In genomic region chr15:80418892-80419537, GRCh38 we compare ENCODE assay signal across 8 cellular contexts. TPM values are rescaled to one million over a fixed set of nuclear protein-coding genes. Genes with fewer than 3 reads are reported as not detected.
A peak's percentile ranks its signal among the peaks of the same experiment; 100 is the strongest.
DNase-seq lines count a peak whose midpoint lies in the region; ATAC-seq and TF ChIP-seq lines count a peak whose summit lies in the region.

No MANE protein-coding gene starts in this region.

- 49 to 61% (median 55%) methylated on average over 8 to 10 of the region's 10 CpGs for whole genome bisulfite sequencing in heart left ventricle, 4 donors
- WGBS in lung, 2 donors, result 57% methylated on average over 10 of the region's 10 CpGs

- H3K27me3 Mint-ChIP-seq in effector memory CD8-positive, alpha-beta T cell, result peaks cover 37 to 47% of the 10 kb centered on the region in 2 donors

- H3K9me3 Mint-ChIP-seq in effector memory CD8-positive, alpha-beta T cell, result no peaks in the 10 kb centered on the region

- intact Hi-C loops in heart left ventricle (cut with DNase I) (no loop called here), Right ventricle myocardium inferior (cut with DNase I) (no loop called here)

- TF ChIP-seq POLR2A in heart left ventricle (IDR thresholded peaks at IDR 0.05), result no peak

- no peaks in the 10 kb centered on the region for H3K4me1 ChIP-seq in heart left ventricle
- H3K4me1 ChIP-seq in lung (ENCODE audit: control insufficient read depth in 2 of 2, insufficient read depth in 2 of 2, low read length in 2 of 2), result peaks cover 0 to 4% of the 10 kb centered on the region in 2 donors

- H3K27me3 ChIP-seq in heart left ventricle (no peaks in the 10 kb centered on the region), lung (ENCODE audit: control insufficient read depth, insufficient read depth) (no peaks in the 10 kb centered on the region)

- ATAC-seq in heart left ventricle (no peak), Right ventricle myocardium inferior (no peak), lung (ENCODE audit: insufficient read depth, low FRiP score) (peak; percentile 19), GM21619 (IDR thresholded peaks at IDR 0.05; ENCODE audit: unreplicated experiment) (no peak)
- no peak for ATAC-seq in effector memory CD8-positive, alpha-beta T cell (replicated peaks)

- no peak for DNase-seq in heart left ventricle
- DNase-seq in Right ventricle myocardium inferior (ENCODE audit: missing footprints), result no peak
- peak; percentile 57 for DNase-seq in NCI-H2171 treated with DMSO at 0.1 percent for 48 hours (lab: John Stamatoyannopoulos, UW)
- peak in 11 of 61 donors; percentile 12 to 59 (median 22) for DNase-seq in caudate nucleus (lab: John Stamatoyannopoulos, UW)
- DNase-seq in lung (ENCODE audit: low spot score), result no peak
- DNase-seq in effector memory CD8-positive, alpha-beta T cell, result no peak
- DNase-seq in HK-2 (ENCODE audit: unreplicated experiment), result no peak

- H3K9me3 ChIP-seq in heart left ventricle (no peaks in the 10 kb centered on the region), lung (ENCODE audit: control insufficient read depth in 2 of 2, insufficient read depth in 1 of 2, low read length in 1 of 2) (no peaks in the 10 kb centered on the region)

- no peaks in the 10 kb centered on the region for H3K36me3 Mint-ChIP-seq in effector memory CD8-positive, alpha-beta T cell (ENCODE audit: insufficient read depth)

- no peaks in the 10 kb centered on the region for H3K36me3 ChIP-seq in heart left ventricle
- H3K36me3 ChIP-seq in lung (ENCODE audit: control insufficient read depth in 2 of 2, insufficient read depth in 2 of 2, low read length in 2 of 2), result no peaks in the 10 kb centered on the region

- no peak overlapping the region for H3K27ac Mint-ChIP-seq in effector memory CD8-positive, alpha-beta T cell

- TF ChIP-seq CTCF in heart left ventricle (IDR thresholded peaks at IDR 0.05) (peak; percentile 22 to 57 (median 40)), lung (IDR thresholded peaks at IDR 0.05; ENCODE audit: control extremely low read depth, extremely low read depth) (peak; percentile 28)

- no peak overlapping the region for H3K27ac ChIP-seq in heart left ventricle
- peak overlapping the region; percentile 2 for H3K27ac ChIP-seq in caudate nucleus (ENCODE audit: low read depth, low read length)
- no peak overlapping the region for H3K27ac ChIP-seq in lung (ENCODE audit: low read depth in 1 of 2, low read length in 1 of 2)

- no peaks in the 10 kb centered on the region for H3K4me1 Mint-ChIP-seq in effector memory CD8-positive, alpha-beta T cell (ENCODE audit: low read depth in 2 of 2)

- H3K4me3 Mint-ChIP-seq in effector memory CD8-positive, alpha-beta T cell, result no peak overlapping the region

- H3K4me3 ChIP-seq in heart left ventricle, result no peak overlapping the region
- no peak overlapping the region for H3K4me3 ChIP-seq in lung

RNA-seq across cellular contexts. Expression of gene ARNT2, which starts 14.8 kb away (rescaled TPM):
- total RNA-seq in heart left ventricle (1 to 10 TPM; 1.9 to 10.0 (median 4.5) TPM), Right ventricle myocardium inferior (4.9 TPM), lung (10 to 100 TPM in 1 of 2 donors, 1 to 10 TPM in 1; 4.5 to 12.2 TPM)
- polyA plus RNA-seq in heart left ventricle (1 to 10 TPM; 1.2 to 1.3 TPM), lung (1 to 10 TPM; 2.0 to 6.5 TPM)
